In the genomic region with DNA sequence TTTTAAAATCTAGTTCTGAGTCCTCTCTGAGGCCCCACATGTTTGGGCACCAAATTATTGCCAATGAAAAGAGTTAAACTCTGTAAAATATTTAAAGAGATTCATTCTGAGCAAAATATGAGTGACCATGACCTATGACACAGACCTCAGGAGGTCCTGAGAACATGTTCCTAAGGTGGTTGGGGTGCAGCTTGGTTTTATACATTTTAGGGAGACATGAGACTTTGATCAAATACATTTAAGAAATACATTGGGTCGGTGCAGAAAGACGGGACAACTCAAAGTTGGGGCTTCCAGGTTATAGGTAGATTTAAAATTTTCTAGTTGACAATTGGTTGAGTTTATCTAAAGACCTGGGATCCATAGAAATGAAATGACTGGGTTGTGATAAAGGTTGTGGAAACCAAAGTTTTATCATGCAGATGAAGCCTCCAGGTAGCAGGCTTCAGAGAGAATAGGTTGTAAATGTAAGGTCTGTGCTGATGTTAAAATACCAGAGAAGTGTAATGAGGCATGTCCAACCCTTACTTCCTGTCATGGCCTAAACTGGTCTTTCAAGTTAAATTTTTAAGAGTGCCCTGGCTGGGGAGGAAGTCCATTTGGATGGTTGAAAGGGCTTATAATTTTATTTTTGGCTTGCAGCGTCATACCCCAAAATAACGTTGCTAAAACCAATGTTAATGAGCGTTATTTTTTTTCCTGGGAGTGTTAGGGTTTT, we compare ENCODE assay signal across 20 cellular contexts.
DNase-seq lines count a peak whose midpoint lies in the region; ATAC-seq and TF ChIP-seq lines count a peak whose summit lies in the region.
"Had no signal": no experiment of that assay in that cellular context is flagged by ENCODE, and none has a peak within 500 bp of the region (broad histone marks: within the 10 kb centered on the region; RNA-seq: fewer than 3 reads in every experiment).

No MANE protein-coding gene starts in this region.

- CTCF ChIA-PET in PC-3 (lab: Charles Lee) (no interaction called here), GM10248 (lab: Yijun Ruan, JAX) (no interaction called here)

- H3K4me3 ChIP-seq in BLaER1 treated with 17β-estradiol and CSF1 and Interleukin-3, amounts not matched to agents 10 nM and 100 nM: no peak overlapping the region
- no peak overlapping the region for H3K4me3 ChIP-seq in Karpas-422 (ENCODE audit: low read length)
- no peak overlapping the region for H3K4me3 ChIP-seq in PC-3 (ENCODE audit: low read length)
- H3K4me3 ChIP-seq in iPS-20b (ENCODE audit: low read length): peak overlapping the region; percentile 44
- H3K4me3 ChIP-seq: A549, hepatocyte, left lung, spleen, vagina had no signal

- TF ChIP-seq CTCF in PC-3 (conservative IDR thresholded peaks at IDR 0.05; ENCODE audit: low read depth, low read length) (no peak), GM10248 (IDR thresholded peaks at IDR 0.05; ENCODE audit: control extremely low read depth, extremely low read depth, low read depth, missing control alignments) (no peak)

- H3K4me1 ChIP-seq in BLaER1 treated with 17β-estradiol and CSF1 and Interleukin-3, amounts not matched to agents 10 nM and 100 nM: peaks cover 0 to 22% (median 12%) of the 10 kb centered on the region in 10 experiments; a peak in 16 of 20 replicates
- H3K4me1 ChIP-seq in Karpas-422 (ENCODE audit: low read length) (peaks cover 7% of the 10 kb centered on the region; the same call in 1 of the 2 replicates), PC-3 (ENCODE audit: insufficient read depth, low read length) (no peaks in the 10 kb centered on the region), iPS-20b (ENCODE audit: insufficient read depth, low read length) (peaks cover 13% of the 10 kb centered on the region; the same call in 1 of the 2 replicates)
- H3K4me1 ChIP-seq: A549, left lung, spleen, vagina had no signal

- ATAC-seq in PC-3 (no peak), GM18907 (IDR thresholded peaks at IDR 0.05; ENCODE audit: unreplicated experiment) (no peak)
- ATAC-seq: A549; activated naive CD8-positive, alpha-beta T cell treated with anti-CD3 and anti-CD28 coated beads, Interleukin-2, amount 50 U/mL, for 24 hours; left lung had no signal

- H3K27ac ChIP-seq in BLaER1 treated with 17β-estradiol and CSF1 and Interleukin-3, amounts not matched to agents 10 nM and 100 nM: no peak overlapping the region
- H3K27ac ChIP-seq in Karpas-422 (ENCODE audit: low read length) (no peak overlapping the region), PC-3 (ENCODE audit: low read length) (no peak overlapping the region), iPS-20b (ENCODE audit: low read length) (peak overlapping the region; percentile 87)
- H3K27ac ChIP-seq: A549, hepatocyte, left lung, spleen, vagina had no signal

- intact Hi-C loops in PC-3 (cut with micrococcal nuclease): no loop called here

- H3K36me3 ChIP-seq in BLaER1 treated with 17β-estradiol and CSF1 and Interleukin-3, amounts not matched to agents 10 nM and 100 nM: no peaks in the 10 kb centered on the region
- H3K36me3 ChIP-seq in Karpas-422 (ENCODE audit: insufficient read depth, low read length) (no peaks in the 10 kb centered on the region), PC-3 (ENCODE audit: low read depth, low read length) (no peaks in the 10 kb centered on the region), iPS-20b (ENCODE audit: insufficient read depth, low read depth, low read length) (no peaks in the 10 kb centered on the region)
- H3K36me3 ChIP-seq: left lung, spleen, vagina had no signal

- no TSS peak for BruUV-seq in PC-3 (replicated peaks; lab: Mats Ljungman, UMichigan)

- H4K20me1 ChIP-seq in BLaER1 treated with 17β-estradiol and CSF1 and Interleukin-3, amounts not matched to agents 10 nM and 100 nM: no peaks in the 10 kb centered on the region
- H4K20me1 ChIP-seq in Karpas-422 (ENCODE audit: insufficient read depth, low read depth, low read length): no peaks in the 10 kb centered on the region
- no peaks in the 10 kb centered on the region for H4K20me1 ChIP-seq in PC-3 (ENCODE audit: low read length)

- H2AFZ ChIP-seq in Karpas-422 (ENCODE audit: low read length) (no peak overlapping the region), PC-3 (ENCODE audit: low read length) (no peak overlapping the region)
- H2AFZ ChIP-seq: hepatocyte had no signal

- no peaks in the 10 kb centered on the region for H3K27me3 ChIP-seq in BLaER1 treated with 17β-estradiol and CSF1 and Interleukin-3, amounts not matched to agents 10 nM and 100 nM
- H3K27me3 ChIP-seq in Karpas-422 (ENCODE audit: low read length): no peaks in the 10 kb centered on the region
- H3K27me3 ChIP-seq in PC-3 (ENCODE audit: low read length): no peaks in the 10 kb centered on the region
- no peaks in the 10 kb centered on the region for H3K27me3 ChIP-seq in iPS-20b (ENCODE audit: insufficient read depth, low read length)
- H3K27me3 ChIP-seq: hepatocyte, left lung, spleen, vagina had no signal

- H3F3A ChIP-seq in PC-3 (ENCODE audit: low read length, unreplicated experiment): no peaks in the 10 kb centered on the region

- H3K4me2 ChIP-seq in BLaER1 treated with 17β-estradiol and CSF1 and Interleukin-3, amounts not matched to agents 10 nM and 100 nM: peak overlapping the region in 10 of 11 experiments; percentile 1 to 73 (median 45); a peak in 15 of 22 replicates
- H3K4me2 ChIP-seq in Karpas-422 (ENCODE audit: low read depth, low read length, poor library complexity, severe bottlenecking) (no peak overlapping the region), PC-3 (ENCODE audit: low read length) (no peak overlapping the region)
- H3K4me2 ChIP-seq: A549, hepatocyte, SK-N-SH had no signal

- peak; percentile 57 for DNase-seq in Karpas-422
- peak; percentile 34 for DNase-seq in PC-3
- DNase-seq in GM10248 (ENCODE audit: extremely low spot score): no peak
- DNase-seq in activated CD4-positive, alpha-beta T cell treated with anti-CD3 and anti-CD28 coated beads for 1 hour: no peak
- no peak for DNase-seq in HT-29 (ENCODE audit: low spot score)
- DNase-seq: activated CD4-positive, alpha-beta T cell treated with anti-CD3 and anti-CD28 coated beads for 48 hours; activated effector memory CD4-positive, alpha-beta T cell treated with Interleukin-2 at 50 U/mL for 16 hours; activated naive CD8-positive, alpha-beta T cell treated with anti-CD3 and anti-CD28 coated beads, Interleukin-2, amount 50 U/mL, for 24 hours; DND-41; left lung; NCI-H1092; SK-N-SH; spleen; substantia nigra had no signal

- peaks cover 21 to 40% (median 31%) of the 10 kb centered on the region in 11 experiments; a peak in 21 of 22 replicates for H3K9me3 ChIP-seq in BLaER1 treated with 17β-estradiol and CSF1 and Interleukin-3, amounts not matched to agents 10 nM and 100 nM (replicated peaks in 1 of 11)
- no peaks in the 10 kb centered on the region for H3K9me3 ChIP-seq in Karpas-422 (ENCODE audit: low read length)
- peaks cover 8% of the 10 kb centered on the region; the same call in 1 of the 2 replicates for H3K9me3 ChIP-seq in PC-3 (ENCODE audit: low read length)
- peaks cover 8% of the 10 kb centered on the region; the same call in 1 of the 2 replicates for H3K9me3 ChIP-seq in iPS-20b (ENCODE audit: insufficient read depth, low read depth, low read length)
- H3K9me3 ChIP-seq: A549, SK-N-SH, vagina had no signal

- H3K9ac ChIP-seq in BLaER1 treated with 17β-estradiol and CSF1 and Interleukin-3, amounts not matched to agents 10 nM and 100 nM: no peak overlapping the region
- no peak overlapping the region for H3K9ac ChIP-seq in Karpas-422 (ENCODE audit: low read length)
- H3K9ac ChIP-seq in PC-3 (ENCODE audit: low read length): no peak overlapping the region
- H3K9ac ChIP-seq in iPS-20b (ENCODE audit: low read depth, low read length): peak overlapping the region; percentile 68; the same call in 1 of the 2 replicates
- H3K9ac ChIP-seq: SK-N-SH had no signal

- H3K9me2 ChIP-seq in Karpas-422 (replicated peaks; ENCODE audit: insufficient read depth, low read length): no peaks in the 10 kb centered on the region; the same call in 1 of the 2 replicates
- H3K9me2 ChIP-seq in PC-3 (replicated peaks; ENCODE audit: low read length): no peaks in the 10 kb centered on the region
- H3K9me2 ChIP-seq: SK-N-SH had no signal

- POLR2A ChIA-PET in PC-3 (lab: Charles Lee; ENCODE audit: unreplicated experiment) (no interaction called here), GM10248 (lab: Yijun Ruan, JAX) (no interaction called here)

- H3K79me2 ChIP-seq in Karpas-422 (ENCODE audit: low read length) (no peaks in the 10 kb centered on the region), PC-3 (ENCODE audit: low read length) (no peaks in the 10 kb centered on the region)
- H3K79me2 ChIP-seq: hepatocyte had no signal

Comparison
In these comparisons a context has a peak if more than half of its experiments do, and no peak if none do; other contexts are left out.
1. H3K4me2 ChIP-seq: peak in BLaER1 treated with 17β-estradiol and CSF1 and Interleukin-3, amounts not matched to agents 10 nM and 100 nM (10 of 11); none in Karpas-422 (single experiment) and PC-3 (single experiment).
2. DNase-seq: peak in Karpas-422 (single experiment) and PC-3 (single experiment); none in GM10248 (single experiment), activated CD4-positive, alpha-beta T cell treated with anti-CD3 and anti-CD28 coated beads for 1 hour (single experiment) and HT-29 (single experiment).